Comparison of ENCODE assay signal across 19 cellular contexts in genomic region chr4:61837395-61837794, GRCh38.
DNase-seq lines count a peak whose midpoint lies in the region; FAIRE-seq and TF ChIP-seq lines count a peak whose summit lies in the region.
"Had no signal": no experiment of that assay in that cellular context is flagged by ENCODE, and none has a peak within 500 bp of the region (broad histone marks: within the 10 kb centered on the region; RNA-seq: fewer than 3 reads in every experiment).

No MANE protein-coding gene starts in this region.

- H2BK15ac ChIP-seq in H1 (ENCODE audit: low read length) = no peak overlapping the region

- no peak overlapping the region for H4K91ac ChIP-seq in H1 (replicated peaks; ENCODE audit: insufficient read length, low read length)

- H2BK20ac ChIP-seq in H1 (ENCODE audit: low read length) = peak overlapping the region; percentile 11; the same call in 1 of the 2 replicates

- H2BK12ac ChIP-seq in H1 (ENCODE audit: low read depth, low read length) = no peak overlapping the region

- H2AFZ ChIP-seq in H1 (ENCODE audit: low read length) = no peak overlapping the region

- no peaks in the 10 kb centered on the region for H3K79me1 ChIP-seq in H1 (ENCODE audit: low read depth, low read length)

- H3K23ac ChIP-seq in H1 (ENCODE audit: insufficient read length) = no peak overlapping the region

- H3K9ac ChIP-seq in HUES48 (ENCODE audit: low read depth, low read length) (no peak overlapping the region; the same call in 1 of the 2 replicates), H1 (replicated peaks in 1 of 4; ENCODE audit: extremely low read depth in 1 of 4, low read depth in 3 of 4, low read length in 3 of 4) (no peak overlapping the region)

- H3K4ac ChIP-seq in H1 (replicated peaks; ENCODE audit: insufficient read length, low read depth, low read length) = no peak overlapping the region

- no peaks in the 10 kb centered on the region for H3K79me2 ChIP-seq in H1 (ENCODE audit: control insufficient read depth in 1 of 2, insufficient read depth in 2 of 2, low read length in 2 of 2)

- peak overlapping the region; percentile 57; the same call in 1 of the 2 replicates for H3K18ac ChIP-seq in H1 (ENCODE audit: extremely low read depth, low read length)

- H3K4me2 ChIP-seq in H1 (ENCODE audit: insufficient read depth in 1 of 2, low read depth in 2 of 2, low read length in 2 of 2) = peak overlapping the region; percentile 17 to 35; a peak in 1 of 4 replicates

- H3K23me2 ChIP-seq in H1 (ENCODE audit: low read depth, low read length) = no peaks in the 10 kb centered on the region

- POLR2A ChIA-PET in H1 (lab: Charles Lee; ENCODE audit: partially characterized antibody) = interaction anchor here (0.9 kb wide), 1 partner anchor 16 kb away, joined by 3 read pairs; no protein-coding TSS in a partner anchor

- DNase-seq in RKO (ENCODE audit: low spot score) = peak; percentile 4
- DNase-seq in H1 (ENCODE audit: low read depth in 1 of 2, low spot score in 2 of 2) = no peak
- no peak for DNase-seq in CD14-positive monocyte (ENCODE audit: low spot score)
- DNase-seq in NCI-H526 treated with DMSO at 0.1 percent for 48 hours (lab: John Stamatoyannopoulos, UW) = no peak
- no peak for DNase-seq in middle frontal gyrus (ENCODE audit: extremely low spot score, low spot score)
- no peak for DNase-seq in NCI-H1417 (lab: John Stamatoyannopoulos, UW)
- DNase-seq: C1 segment of cervical spinal cord; CD4-positive, alpha-beta memory T cell; DMS79; GOT3; HCEC 1CT; HFFc6; IMR-90 had no signal

- no peak overlapping the region for H3K4me3 Mint-ChIP-seq in CD14-positive monocyte
- H3K4me3 Mint-ChIP-seq: B cell; CD4-positive, alpha-beta memory T cell; HFFc6 had no signal

- no peak overlapping the region for H3K14ac ChIP-seq in H1 (ENCODE audit: insufficient read length)

- H3K4me1 ChIP-seq in HUES48 (ENCODE audit: control insufficient read depth, insufficient read depth, low read length) = peaks cover 67% of the 10 kb centered on the region
- H3K4me1 ChIP-seq in H1 (replicated peaks in 1 of 4; ENCODE audit: control insufficient read depth in 3 of 4, insufficient read depth in 4 of 4, low read length in 3 of 4) = peaks cover 0 to 27% (median 2%) of the 10 kb centered on the region in 4 experiments; a peak in 3 of 7 replicates

- H3K9me3 ChIP-seq in HUES48 (ENCODE audit: control insufficient read depth, insufficient read depth, low read length) (no peaks in the 10 kb centered on the region), H1 (ENCODE audit: insufficient read depth in 2 of 2, low read depth in 1 of 2, low read length in 1 of 2) (no peaks in the 10 kb centered on the region)

- no peaks in the 10 kb centered on the region for H3K36me3 Mint-ChIP-seq in CD14-positive monocyte
- H3K36me3 Mint-ChIP-seq: CD4-positive, alpha-beta memory T cell had no signal

- H3K27me3 ChIP-seq in HUES48 (ENCODE audit: control insufficient read depth, insufficient read depth, low read length) = no peaks in the 10 kb centered on the region
- H3K27me3 ChIP-seq in H1 (replicated peaks in 1 of 4; ENCODE audit: control insufficient read depth in 3 of 4, extremely low read depth in 1 of 4, insufficient read depth in 3 of 4, low read length in 3 of 4) = no peaks in the 10 kb centered on the region

- no peak overlapping the region for H3K56ac ChIP-seq in H1 (replicated peaks; ENCODE audit: insufficient read length, low read depth, low read length)

- TF ChIP-seq CTCF in H1 (IDR thresholded peaks at IDR 0.05; ENCODE audit: control extremely low read depth in 1 of 3, insufficient read depth in 1 of 3, low read depth in 1 of 3, low read length in 3 of 3) (peak in 2 of 3 experiments; percentile 4 to 38; a peak in 2 of 4 replicates), CD14-positive monocyte (IDR thresholded peaks at IDR 0.05) (no peak)

- H3K27ac ChIP-seq in HUES48 (ENCODE audit: low read depth, low read length) (peak overlapping the region; percentile 71), H1 (ENCODE audit: low read depth, low read length) (no peak overlapping the region)

- H2BK5ac ChIP-seq in H1 (ENCODE audit: low read depth, low read length) = no peak overlapping the region

- CTCF ChIA-PET in H1 (lab: Charles Lee; ENCODE audit: partially characterized antibody) = interaction anchor here (0.5 to 1.6 kb wide), 7 partner anchors 9 to 572 kb away, joined by 3 to 7 read pairs (median 3); no protein-coding TSS in a partner anchor

- H3K27me3 Mint-ChIP-seq in CD14-positive monocyte (ENCODE audit: low read depth in 3 of 3) = peaks cover 0 to 2% (median 0%) of the 10 kb centered on the region in 3 donors
- H3K27me3 Mint-ChIP-seq: B cell; CD4-positive, alpha-beta memory T cell had no signal

- peak overlapping the region; percentile 24 for H3K4me3 ChIP-seq in HUES48 (ENCODE audit: low read depth, low read length)
- peak overlapping the region in 1 of 4 experiments; percentile 33; a peak in 1 of 8 replicates for H3K4me3 ChIP-seq in H1 (ENCODE audit: extremely low read depth in 1 of 4, insufficient read depth in 2 of 4, low read depth in 3 of 4, low read length in 4 of 4)

- peaks cover 0 to 6% (median 2%) of the 10 kb centered on the region in 7 donors for H3K9me3 Mint-ChIP-seq in CD14-positive monocyte

- H3K4me1 Mint-ChIP-seq in CD14-positive monocyte = no peaks in the 10 kb centered on the region
- H3K4me1 Mint-ChIP-seq: B cell; CD4-positive, alpha-beta memory T cell had no signal

- no peak for TF ChIP-seq POLR2A in H1 (IDR thresholded peaks at IDR 0.05; ENCODE audit: control extremely low read depth in 1 of 2, low read depth in 2 of 2, low read length in 2 of 2)

- H3K36me3 ChIP-seq in HUES48 (ENCODE audit: control insufficient read depth, insufficient read depth, low read length) = no peaks in the 10 kb centered on the region
- H3K36me3 ChIP-seq in H1 (ENCODE audit: control insufficient read depth in 2 of 4, insufficient read depth in 4 of 4, low read length in 3 of 4) = no peaks in the 10 kb centered on the region

- intact Hi-C loops in CD14-positive monocyte (cut with micrococcal nuclease) = no loop called here

- 58 to 100% methylated on average over 1 to 2 of the region's 2 CpGs for WGBS in H1 (ENCODE audit: extremely low coverage in 1 of 2, insufficient coverage in 1 of 2, insufficient read length in 1 of 2, insufficient replicate concordance in 2 of 2, low coverage in 1 of 2, low lambda C conversion rate in 2 of 2, missing lambda C conversion rate in 1 of 2), 2 experiments

- H4K8ac ChIP-seq in H1 (ENCODE audit: extremely low read depth, insufficient read depth, low read length) = no peak overlapping the region

- H4K20me1 ChIP-seq in H1 (replicated peaks in 1 of 2; ENCODE audit: control insufficient read depth in 1 of 2, insufficient read depth in 2 of 2, low read length in 2 of 2) = no peaks in the 10 kb centered on the region

- FAIRE-seq in H1 (lab: Jason Lieb, UNC) = no peak
- FAIRE-seq: A204.1, G401.6, GM12891, HTR-8/SVneo had no signal

- peak overlapping the region; percentile 63 for H4K5ac ChIP-seq in H1 (ENCODE audit: insufficient read length, low read depth, low read length)

- TF ChIP-seq RAD21 in H1 (IDR thresholded peaks at IDR 0.05 in 1 of 2, conservative IDR thresholded peaks at IDR 0.05 in 1 of 2; ENCODE audit: low read depth in 2 of 2, low read length in 2 of 2) = peak; percentile 31 to 34; a peak in 2 of 4 replicates

- no peak overlapping the region for H3K27ac Mint-ChIP-seq in CD14-positive monocyte
- H3K27ac Mint-ChIP-seq: B cell; CD4-positive, alpha-beta memory T cell; HFFc6 had no signal

- H2AK5ac ChIP-seq in H1 (ENCODE audit: low read depth, low read length) = no peak overlapping the region

- H2BK120ac ChIP-seq in H1 (replicated peaks; ENCODE audit: low read depth, low read length) = peak overlapping the region; percentile 24

- no peak for TF ChIP-seq EP300 in H1 (IDR thresholded peaks at IDR 0.05; ENCODE audit: borderline replicate concordance in 1 of 2, low read depth in 2 of 2, low read length in 2 of 2)

TF ChIP-seq in H1, 55 proteins besides CTCF, POLR2A, EP300 and RAD21 (continues in another document):
- TF ChIP-seq FOSL1 (IDR thresholded peaks at IDR 0.05; ENCODE audit: insufficient read depth, low read depth, low read length) (no peak), POU5F1 (IDR thresholded peaks at IDR 0.05; ENCODE audit: low read depth, low read length) (no peak), MAFK (IDR thresholded peaks at IDR 0.05; ENCODE audit: low read depth, low read length) (no peak)
